Comparison of ENCODE assay signal across 1 cellular context in the genomic region with DNA sequence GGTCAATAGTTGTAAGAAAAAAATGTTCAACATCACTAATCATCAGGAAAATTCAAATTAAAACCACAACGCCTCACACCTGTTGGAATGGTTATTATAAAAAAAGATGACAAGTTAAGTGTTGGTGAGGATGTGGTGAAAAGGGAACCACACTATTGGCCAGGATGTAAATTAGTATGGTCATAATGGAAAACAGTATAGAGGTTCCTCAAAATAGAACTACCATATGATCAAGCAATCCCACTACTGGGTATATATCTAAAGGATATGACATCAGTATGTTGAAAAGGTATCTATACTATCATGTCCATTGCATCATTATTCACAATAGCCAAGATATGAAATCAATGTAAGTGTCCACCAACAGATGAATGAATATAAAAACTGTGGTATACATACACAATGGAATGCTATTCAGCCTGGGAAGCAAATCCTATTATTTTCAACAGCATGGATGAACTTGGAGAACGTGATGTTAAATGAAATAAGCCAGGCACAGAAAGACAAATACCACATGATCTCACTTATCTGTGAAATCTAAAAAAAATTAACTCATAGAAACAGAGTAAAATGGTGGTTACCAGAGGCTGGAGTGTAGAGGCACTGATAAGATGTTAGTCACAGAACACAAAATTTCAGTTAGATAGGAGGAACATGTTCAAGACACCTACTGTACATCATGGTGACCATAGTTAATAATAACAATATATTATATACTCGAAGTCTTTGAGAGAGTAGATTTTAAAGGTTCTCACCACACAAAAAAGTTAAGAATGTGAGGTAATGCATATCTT.
TF ChIP-seq lines count a peak whose summit lies in the region.

No MANE protein-coding gene starts in this region.

TF ChIP-seq in K562, 482 proteins besides CTCF, POLR2A, EP300 and RAD21 (continued from another document):
- TF ChIP-seq HDAC2 (IDR thresholded peaks at IDR 0.05) (no peak), RAD51 (IDR thresholded peaks at IDR 0.05; ENCODE audit: borderline replicate concordance, low read depth) (no peak), ZNF12 (CRISPR knock-in tag; IDR thresholded peaks at IDR 0.05) (no peak), DMBX1 (CRISPR knock-in tag; IDR thresholded peaks at IDR 0.05; ENCODE audit: borderline replicate concordance) (no peak), CHD2 (IDR thresholded peaks at IDR 0.05; ENCODE audit: low read depth, low read length) (no peak), PRMT5 (CRISPR knock-in tag; IDR thresholded peaks at IDR 0.05) (no peak), HDAC8 (tag; IDR thresholded peaks at IDR 0.05) (no peak), SREBF2 (CRISPR knock-in tag; IDR thresholded peaks at IDR 0.05) (no peak), ZNF707 (CRISPR knock-in tag; conservative IDR thresholded peaks at IDR 0.05) (no peak), TEAD4 (IDR thresholded peaks at IDR 0.05; ENCODE audit: low read length) (peak; percentile 45; the same call in 1 of the 2 replicates), TEAD4 (CRISPR knock-in tag; IDR thresholded peaks at IDR 0.05; ENCODE audit: borderline replicate concordance) (no peak), ZNF830 (CRISPR knock-in tag; IDR thresholded peaks at IDR 0.05) (no peak), POLR3G (IDR thresholded peaks at IDR 0.05; ENCODE audit: extremely low read depth, insufficient read length, insufficient replicate concordance) (no peak), LEF1 (IDR thresholded peaks at IDR 0.05) (no peak), ARNT (IDR thresholded peaks at IDR 0.05) (no peak), SNIP1 (IDR thresholded peaks at IDR 0.05; ENCODE audit: low read depth) (no peak)
